31 cellular contexts compared by ENCODE assay signal in genomic region chr7:131726680-131727079, GRCh38.
"Had no signal": no experiment of that assay in that cellular context is flagged by ENCODE, and none has a peak within 500 bp of the region (broad histone marks: within the 10 kb centered on the region; RNA-seq: fewer than 3 reads in every experiment).

No MANE protein-coding gene starts in this region.

- H3K9me3 ChIP-seq: ascending aorta had no signal

- H3K27me3 ChIP-seq: ascending aorta had no signal

- ATAC-seq: activated CD4-positive, alpha-beta T cell treated with anti-CD3 and anti-CD28 coated beads for 36 hours; activated CD4-positive, CD25-positive, alpha-beta regulatory T cell treated with anti-CD3 and anti-CD28 coated beads, Interleukin-2, amount 50 U/mL, for 24 hours; activated CD8-positive, alpha-beta memory T cell treated with anti-CD3 and anti-CD28 coated beads, Interleukin-2, amount 10 ng/mL, durations not matched to agents 7 days and 5 days; activated CD8-positive, alpha-beta T cell treated with anti-CD3 and anti-CD28 coated beads, Interleukin-2, amount 10 ng/mL, durations not matched to agents 7 days and 5 days; activated naive CD8-positive, alpha-beta T cell treated with anti-CD3 and anti-CD28 coated beads, Interleukin-2, amount 50 U/mL, for 24 hours; activated T-helper 17 cell treated with anti-CD3 and anti-CD28 coated beads, Interleukin-2, amount 50 U/mL, for 72 hours; WTC11 had no signal

- H3K4me1 ChIP-seq: ascending aorta had no signal

- H3K27ac ChIP-seq: ascending aorta, cardiac muscle cell, WERI-Rb-1 had no signal

- DNase-seq: activated CD4-positive, alpha-beta memory T cell treated with anti-CD3 and anti-CD28 coated beads, Interleukin-2, amount 10 ng/mL, durations not matched to agents 7 days and 5 days; activated CD4-positive, alpha-beta T cell treated with anti-CD3 and anti-CD28 coated beads for 1 hour; activated CD4-positive, alpha-beta T cell treated with anti-CD3 and anti-CD28 coated beads for 36 hours; activated CD4-positive, alpha-beta T cell treated with anti-CD3 and anti-CD28 coated beads for 48 hours; activated CD4-positive, alpha-beta T cell treated with anti-CD3 and anti-CD28 coated beads, Interleukin-2, amount 10 ng/mL, durations not matched to agents 7 days and 5 days; activated CD4-positive, alpha-beta T cell treated with anti-CD3 and anti-CD28 coated beads, Interleukin-2, amount 50 U/mL, for 48 hours; activated CD4-positive, CD25-positive, alpha-beta regulatory T cell; activated CD8-positive, alpha-beta memory T cell treated with anti-CD3 and anti-CD28 coated beads for 24 hours; activated CD8-positive, alpha-beta memory T cell treated with anti-CD3 and anti-CD28 coated beads, Interleukin-2, amount 10 ng/mL, durations not matched to agents 7 days and 5 days; activated CD8-positive, alpha-beta memory T cell treated with anti-CD3 and anti-CD28 coated beads, Interleukin-2, amount 50 U/mL, for 48 hours; activated CD8-positive, alpha-beta T cell treated with anti-CD3 and anti-CD28 coated beads, Interleukin-2, amount 10 ng/mL, durations not matched to agents 7 days and 5 days; activated gamma-delta T cell; activated naive CD4-positive, alpha-beta T cell treated with anti-CD3 and anti-CD28 coated beads, Interleukin-2, amount 10 ng/mL, durations not matched to agents 7 days and 5 days; activated naive CD4-positive, alpha-beta T cell treated with Interleukin-2 at 50 U/mL for 16 hours; activated naive CD8-positive, alpha-beta T cell treated with anti-CD3 and anti-CD28 coated beads, Interleukin-2, amount 10 ng/mL, durations not matched to agents 7 days and 5 days; activated naive CD8-positive, alpha-beta T cell treated with anti-CD3 and anti-CD28 coated beads, Interleukin-2, amount 50 U/mL, for 24 hours; activated T-cell treated with anti-CD3 and anti-CD28 coated beads, Interleukin-2, amount 50 U/mL, for 24 hours; activated T-cell treated with anti-CD3 and anti-CD28 coated beads, Interleukin-2, amount 50 U/mL, for 48 hours; amygdala; anterior cingulate cortex; caudate nucleus; SW 1271; T-helper 1 cell; T-helper 2 cell; T-helper 9 cell; WERI-Rb-1 had no signal

- H3K4me3 ChIP-seq: ascending aorta, cardiac muscle cell had no signal

- H3K36me3 ChIP-seq: ascending aorta, cardiac muscle cell, WERI-Rb-1 had no signal
